Comparison of ENCODE assay signal across 1 cellular context in the genomic region with DNA sequence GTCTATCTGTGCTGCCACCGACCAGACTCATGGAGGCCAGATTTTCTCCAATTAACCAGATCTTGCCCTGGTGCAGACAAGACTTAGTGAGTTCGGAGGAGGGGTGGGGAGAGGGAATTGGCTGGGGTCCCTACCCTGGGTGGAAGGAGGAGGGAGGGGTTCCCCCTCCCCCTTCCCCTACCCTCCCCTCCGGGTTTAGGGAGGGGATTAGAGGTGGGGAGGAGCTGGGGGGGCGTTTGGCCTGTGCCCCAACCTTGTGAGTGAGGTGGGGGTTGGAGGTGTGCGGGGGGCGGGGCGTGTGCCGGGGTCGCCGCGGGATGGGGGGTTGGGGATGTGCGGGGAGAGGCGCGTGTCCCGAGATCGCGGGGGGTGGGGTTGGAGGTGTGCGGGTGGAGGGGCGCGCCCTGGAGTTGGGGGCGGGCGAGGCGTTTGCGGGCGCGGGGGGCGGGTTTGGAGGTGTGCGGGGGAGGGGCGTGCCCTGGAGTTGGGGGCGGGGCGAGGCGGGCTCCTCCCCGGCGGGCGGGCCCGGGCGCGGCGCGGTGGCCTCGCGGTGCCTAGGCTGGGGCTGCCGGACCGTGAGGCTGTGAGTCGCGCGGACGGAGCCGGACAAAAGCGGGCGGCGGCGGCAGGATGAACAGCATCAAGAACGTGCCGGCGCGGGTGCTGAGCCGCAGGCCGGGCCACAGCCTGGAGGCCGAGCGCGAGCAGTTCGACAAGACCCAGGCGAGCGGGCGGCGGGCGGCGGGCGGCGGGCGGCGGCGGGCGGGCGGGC.
TF ChIP-seq lines count a peak whose summit lies in the region.

HIP1R (plus strand) TSS at position 537 of the 772 bp plus-strand sequence; CDS start at position 631, 94 bp downstream.

TF ChIP-seq in H1, 55 proteins besides CTCF, POLR2A, EP300 and RAD21 (continued from another document):
- no peak for TF ChIP-seq SP2 (IDR thresholded peaks at IDR 0.05; ENCODE audit: low read length)
- TF ChIP-seq, protein P1, sequence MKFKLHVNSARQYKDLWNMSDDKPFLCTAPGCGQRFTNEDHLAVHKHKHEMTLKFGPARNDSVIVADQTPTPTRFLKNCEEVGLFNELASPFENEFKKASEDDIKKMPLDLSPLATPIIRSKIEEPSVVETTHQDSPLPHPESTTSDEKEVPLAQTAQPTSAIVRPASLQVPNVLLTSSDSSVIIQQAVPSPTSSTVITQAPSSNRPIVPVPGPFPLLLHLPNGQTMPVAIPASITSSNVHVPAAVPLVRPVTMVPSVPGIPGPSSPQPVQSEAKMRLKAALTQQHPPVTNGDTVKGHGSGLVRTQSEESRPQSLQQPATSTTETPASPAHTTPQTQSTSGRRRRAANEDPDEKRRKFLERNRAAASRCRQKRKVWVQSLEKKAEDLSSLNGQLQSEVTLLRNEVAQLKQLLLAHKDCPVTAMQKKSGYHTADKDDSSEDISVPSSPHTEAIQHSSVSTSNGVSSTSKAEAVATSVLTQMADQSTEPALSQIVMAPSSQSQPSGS (IDR thresholded peaks at IDR 0.05; ENCODE audit: low read length) = no peak
- peak; percentile 81; the same call in 1 of the 2 replicates for TF ChIP-seq KDM1A (IDR thresholded peaks at IDR 0.05; ENCODE audit: borderline replicate concordance, low read length)
- TF ChIP-seq SIN3A (conservative IDR thresholded peaks at IDR 0.05 in 1 of 2, IDR thresholded peaks at IDR 0.05 in 1 of 2; ENCODE audit: low read depth in 1 of 2, low read length in 2 of 2) = no peak
- TF ChIP-seq EGR1 (IDR thresholded peaks at IDR 0.05; ENCODE audit: borderline replicate concordance, low read depth, low read length) = no peak
- TF ChIP-seq FOSL1 (IDR thresholded peaks at IDR 0.05; ENCODE audit: insufficient read depth, low read depth, low read length) = no peak
- TF ChIP-seq, protein P2, sequence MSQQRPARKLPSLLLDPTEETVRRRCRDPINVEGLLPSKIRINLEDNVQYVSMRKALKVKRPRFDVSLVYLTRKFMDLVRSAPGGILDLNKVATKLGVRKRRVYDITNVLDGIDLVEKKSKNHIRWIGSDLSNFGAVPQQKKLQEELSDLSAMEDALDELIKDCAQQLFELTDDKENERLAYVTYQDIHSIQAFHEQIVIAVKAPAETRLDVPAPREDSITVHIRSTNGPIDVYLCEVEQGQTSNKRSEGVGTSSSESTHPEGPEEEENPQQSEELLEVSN (IDR thresholded peaks at IDR 0.05) = no peak
- no peak for TF ChIP-seq CTBP2 (IDR thresholded peaks at IDR 0.05; ENCODE audit: borderline replicate concordance, insufficient read depth, insufficient read length, low read length)
- no peak for TF ChIP-seq BCL11A (IDR thresholded peaks at IDR 0.05; ENCODE audit: low read depth in 2 of 2, low read length in 2 of 2)
- TF ChIP-seq PHF8 (conservative IDR thresholded peaks at IDR 0.05; ENCODE audit: low read depth, low read length) = peak; percentile 27; the same call in 1 of the 2 replicates
- TF ChIP-seq CHD1 (IDR thresholded peaks at IDR 0.05; ENCODE audit: low read depth, low read length) = no peak
- TF ChIP-seq NANOG (IDR thresholded peaks at IDR 0.05; ENCODE audit: insufficient read depth, low read depth, low read length, poor library complexity, severe bottlenecking) = no peak
- TF ChIP-seq HDAC2 (IDR thresholded peaks at IDR 0.05; ENCODE audit: borderline replicate concordance in 1 of 2, low read depth in 2 of 2, low read length in 2 of 2) = no peak
- TF ChIP-seq RXRA (IDR thresholded peaks at IDR 0.05; ENCODE audit: insufficient read depth, low read depth, low read length) = no peak
